ENCODE assay signal across 8 cellular contexts in genomic region chr15:82999905-83000671, GRCh38. TPM values are rescaled to one million over a fixed set of nuclear protein-coding genes. Genes with fewer than 3 reads are reported as not detected.
DNase-seq lines count a peak whose midpoint lies in the region; ATAC-seq and TF ChIP-seq lines count a peak whose summit lies in the region.

No MANE protein-coding gene starts in this region.

- TF ChIP-seq CTCF in BE2C (IDR thresholded peaks at IDR 0.05; ENCODE audit: low read depth, low read length), result peak; percentile 73
- TF ChIP-seq CTCF in prostate gland (IDR thresholded peaks at IDR 0.05), result peak in 3 of 4 experiments; percentile 63 to 79 (median 78)
- peak in 1 of 3 experiments; percentile 20 for TF ChIP-seq CTCF in vagina (IDR thresholded peaks at IDR 0.05)

- no peak overlapping the region for H3K27ac Mint-ChIP-seq in activated naive CD4-positive, alpha-beta T cell treated with anti-CD3 and anti-CD28 coated beads, Interleukin-2, amount 10 ng/mL, durations not matched to agents 7 days and 5 days

- H3K36me3 Mint-ChIP-seq in activated naive CD4-positive, alpha-beta T cell treated with anti-CD3 and anti-CD28 coated beads, Interleukin-2, amount 10 ng/mL, durations not matched to agents 7 days and 5 days, result peaks cover 4% of the 10 kb centered on the region

- peaks cover 8% of the 10 kb centered on the region for H3K4me1 Mint-ChIP-seq in activated naive CD4-positive, alpha-beta T cell treated with anti-CD3 and anti-CD28 coated beads, Interleukin-2, amount 10 ng/mL, durations not matched to agents 7 days and 5 days

- TF ChIP-seq POLR2A in prostate gland (IDR thresholded peaks at IDR 0.05), result no peak
- no peak for TF ChIP-seq POLR2A in vagina (IDR thresholded peaks at IDR 0.05)

- H3K4me3 ChIP-seq in BE2C (ENCODE audit: low read depth, low read length), result peak overlapping the region; percentile 56
- peak overlapping the region; percentile 1 to 33 for H3K4me3 ChIP-seq in prostate gland
- no peak overlapping the region for H3K4me3 ChIP-seq in vagina

- no peaks in the 10 kb centered on the region for H3K27me3 Mint-ChIP-seq in activated naive CD4-positive, alpha-beta T cell treated with anti-CD3 and anti-CD28 coated beads, Interleukin-2, amount 10 ng/mL, durations not matched to agents 7 days and 5 days

- H3K4me1 ChIP-seq in BE2C (no peaks in the 10 kb centered on the region; the same call in 1 of the 2 replicates), prostate gland (replicated peaks) (peaks cover 7% of the 10 kb centered on the region), vagina (peaks cover 7% of the 10 kb centered on the region)

- H3K9me3 Mint-ChIP-seq in activated naive CD4-positive, alpha-beta T cell treated with anti-CD3 and anti-CD28 coated beads, Interleukin-2, amount 10 ng/mL, durations not matched to agents 7 days and 5 days, result no peaks in the 10 kb centered on the region

- 3% methylated on average over 6 of the region's 6 CpGs for WGBS in prostate gland

- intact Hi-C loops in prostate gland (cut with DNase I) (loop anchor here (2.0 to 10.0 kb wide), 2 partner anchors 151 to 465 kb away; no protein-coding TSS in a partner anchor), vagina (cut with DNase I) (no loop called here)

- peak; percentile 28 for DNase-seq in BE2C
- peak; percentile 49 for DNase-seq in NCI-H82 treated with DMSO at 0.1 percent for 48 hours (lab: John Stamatoyannopoulos, UW; ENCODE audit: unreplicated experiment)
- DNase-seq in activated naive CD4-positive, alpha-beta T cell treated with anti-CD3 and anti-CD28 coated beads, Interleukin-2, amount 10 ng/mL, durations not matched to agents 7 days and 5 days, result peak; percentile 55
- DNase-seq in globus pallidus (ENCODE audit: low spot score), result peak; percentile 30
- DNase-seq in prostate gland (ENCODE audit: low spot score), result peak; percentile 45
- DNase-seq in vagina (ENCODE audit: extremely low spot score in 2 of 2), result no peak

- peak overlapping the region; percentile 72 to 81 for H3K27ac ChIP-seq in prostate gland
- no peak overlapping the region for H3K27ac ChIP-seq in vagina

- peak overlapping the region; percentile 47 for H3K4me3 Mint-ChIP-seq in activated naive CD4-positive, alpha-beta T cell treated with anti-CD3 and anti-CD28 coated beads, Interleukin-2, amount 10 ng/mL, durations not matched to agents 7 days and 5 days

- H3K9me3 ChIP-seq in BE2C (no peaks in the 10 kb centered on the region), prostate gland (no peaks in the 10 kb centered on the region), vagina (no peaks in the 10 kb centered on the region)

- H3K27me3 ChIP-seq in BE2C (no peaks in the 10 kb centered on the region; the same call in 1 of the 2 replicates), prostate gland (replicated peaks; ENCODE audit: insufficient read depth) (no peaks in the 10 kb centered on the region), vagina (no peaks in the 10 kb centered on the region)

- ATAC-seq in GM18502 (IDR thresholded peaks at IDR 0.05; ENCODE audit: poor library complexity, unreplicated experiment) (peak; percentile 69), HG03135 (IDR thresholded peaks at IDR 0.05; ENCODE audit: unreplicated experiment) (peak; percentile 85)

- CTCF ChIA-PET in activated naive CD4-positive, alpha-beta T cell treated with anti-CD3 and anti-CD28 coated beads, Interleukin-2, amount 10 ng/mL, durations not matched to agents 7 days and 5 days (lab: Charles Lee), result interaction anchor here (0.6 to 4.9 kb wide), 17 partner anchors 11 to 469 kb away, joined by 3 to 61 read pairs (median 4); partner anchors contain the start of genes C15orf40 and RAMAC

- H3K36me3 ChIP-seq in BE2C, result peaks cover 4% of the 10 kb centered on the region
- no peaks in the 10 kb centered on the region for H3K36me3 ChIP-seq in prostate gland
- peaks cover 0 to 6% of the 10 kb centered on the region in 2 donors for H3K36me3 ChIP-seq in vagina

RNA-seq across cellular contexts. Expression of gene C15orf40, which starts 11.4 kb away (rescaled TPM):
- polyA plus RNA-seq in BE2C (2012; ENCODE audit: insufficient read depth, insufficient read length, low read depth), result 16.4 TPM
- total RNA-seq in prostate gland, result 10 to 100 TPM; 15.4 to 22.1 TPM
- total RNA-seq in vagina, result 6.9 TPM

RNA-seq across cellular contexts. Expression of gene RAMAC, which starts 14.1 kb away (rescaled TPM):
- 67.6 TPM for polyA plus RNA-seq in BE2C (2012; ENCODE audit: insufficient read depth, insufficient read length, low read depth)
- total RNA-seq in prostate gland (10 to 100 TPM; 22.4 to 24.1 TPM), vagina (12.3 TPM)

RNA-seq across cellular contexts. Expression of gene HOMER2, which starts 47.6 kb away (rescaled TPM):
- 46.3 TPM for polyA plus RNA-seq in BE2C (2012; ENCODE audit: insufficient read depth, insufficient read length, low read depth)
- total RNA-seq in prostate gland (100 to 1,000 TPM; 234 to 445 TPM), vagina (18.2 TPM)

Comparison
In these comparisons a context has a peak if more than half of its experiments do, and no peak if none do; other contexts are left out.
1. DNase-seq: peak in BE2C (single experiment), NCI-H82 treated with DMSO at 0.1 percent for 48 hours (single experiment), activated naive CD4-positive, alpha-beta T cell treated with anti-CD3 and anti-CD28 coated beads, Interleukin-2, amount 10 ng/mL, durations not matched to agents 7 days and 5 days (single experiment), globus pallidus (single experiment) and prostate gland (single experiment); none in vagina (0 of 2).
2. H3K4me3 ChIP-seq: peak in BE2C (single experiment) and prostate gland (2 of 2); none in vagina (0 of 2).
3. RNA of gene HOMER2, which starts 47.6 kb away (total RNA-seq): 234 to 445 TPM in prostate gland; 18.2 TPM in vagina (single experiment); every median in the first group is over 10 times any median in the second.